Comparison of ENCODE assay signal across 9 cellular contexts in the genomic region with DNA sequence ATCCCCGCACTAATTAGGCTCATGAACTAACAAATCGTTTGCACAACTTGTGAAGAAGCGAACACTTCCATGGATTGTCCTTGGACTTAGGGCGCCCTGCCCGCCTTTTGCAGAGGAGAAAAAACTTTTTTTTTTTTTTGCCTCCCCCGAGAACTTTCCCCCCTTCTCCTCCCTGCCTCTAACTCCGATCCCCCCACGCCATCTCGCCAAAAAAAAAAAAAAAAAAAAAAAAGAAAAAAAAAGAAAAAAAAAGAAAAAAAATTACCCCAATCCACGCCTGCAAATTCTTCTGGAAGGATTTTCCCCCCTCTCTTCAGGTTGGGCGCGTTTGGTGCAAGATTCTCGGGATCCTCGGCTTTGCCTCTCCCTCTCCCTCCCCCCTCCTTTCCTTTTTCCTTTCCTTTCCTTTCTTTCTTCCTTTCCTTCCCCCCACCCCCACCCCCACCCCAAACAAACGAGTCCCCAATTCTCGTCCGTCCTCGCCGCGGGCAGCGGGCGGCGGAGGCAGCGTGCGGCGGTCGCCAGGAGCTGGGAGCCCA. TPM values are rescaled to one million over a fixed set of nuclear protein-coding genes. Genes with fewer than 3 reads are reported as not detected.
DNase-seq lines count a peak whose midpoint lies in the region; ATAC-seq and TF ChIP-seq lines count a peak whose summit lies in the region.
"Had no signal": no experiment of that assay in that cellular context is flagged by ENCODE, and none has a peak within 500 bp of the region (broad histone marks: within the 10 kb centered on the region; RNA-seq: fewer than 3 reads in every experiment).

A gene (plus strand): TSS at position 41 of the 539 bp plus-strand sequence. CDS start 522 bp downstream, outside the sequence.

- peaks cover 52 to 84% (median 69%) of the 10 kb centered on the region in 3 donors for H3K27me3 Mint-ChIP-seq in naive B cell

- no peaks in the 10 kb centered on the region for H3K9me3 ChIP-seq in left ventricle myocardium inferior (replicated peaks)

- DNase-seq in left ventricle myocardium inferior (no peak), left ventricle myocardium superior (no peak), choroid plexus epithelial cell (ENCODE audit: low read depth) (no peak), naive B cell (no peak), 8988T (no peak), dedifferentiated amniotic fluid mesenchymal stem cell (ENCODE audit: extremely low spot score) (no peak)

- H3K27ac Mint-ChIP-seq in naive B cell, result peak within 1 kb of the TSS in 2 of 6 donors; percentile 59 to 69

- H3K27me3 ChIP-seq in left ventricle myocardium inferior (ENCODE audit: low read depth), result peaks cover 100% of the 10 kb centered on the region

- ATAC-seq in left ventricle myocardium superior (no peak), naive B cell (ENCODE audit: low read depth in 2 of 2) (no peak), HG02852 (IDR thresholded peaks at IDR 0.05; ENCODE audit: unreplicated experiment) (no peak)

- H3K27ac ChIP-seq in left ventricle myocardium inferior (replicated peaks) (no peak within 1 kb of the TSS), urinary bladder (ENCODE audit: low read depth) (no peak within 1 kb of the TSS)

- H3K4me1 ChIP-seq in left ventricle myocardium inferior (peaks cover 48% of the 10 kb centered on the region), urinary bladder (ENCODE audit: insufficient read depth) (peaks cover 2% of the 10 kb centered on the region)

- TF ChIP-seq CTCF in left ventricle myocardium inferior (IDR thresholded peaks at IDR 0.05; ENCODE audit: borderline replicate concordance) (no peak), choroid plexus epithelial cell (conservative IDR thresholded peaks at IDR 0.05; ENCODE audit: low read depth, low read length) (no peak)

- H3K4me1 Mint-ChIP-seq in naive B cell, result peaks cover 12 to 35% (median 15%) of the 10 kb centered on the region in 3 donors

- H3K4me3 Mint-ChIP-seq in naive B cell, result peak within 1 kb of the TSS; percentile 2 to 73 (median 48)

- no peaks in the 10 kb centered on the region for H3K36me3 Mint-ChIP-seq in naive B cell

- peaks cover 0 to 5% (median 0%) of the 10 kb centered on the region in 7 donors for H3K9me3 Mint-ChIP-seq in naive B cell

- intact Hi-C loops in left ventricle myocardium inferior (cut with micrococcal nuclease) (no loop called here), left ventricle myocardium superior (cut with micrococcal nuclease) (no loop called here)

- peak within 1 kb of the TSS; percentile 58 for H3K4me3 ChIP-seq in left ventricle myocardium inferior
- H3K4me3 ChIP-seq in choroid plexus epithelial cell (ENCODE audit: low read depth, low read length), result peak within 1 kb of the TSS; percentile 65
- peak within 1 kb of the TSS; percentile 33 for H3K4me3 ChIP-seq in urinary bladder (ENCODE audit: low read depth, low read length)

- no peaks in the 10 kb centered on the region for H3K36me3 ChIP-seq in left ventricle myocardium inferior
- no peaks in the 10 kb centered on the region for H3K36me3 ChIP-seq in urinary bladder (ENCODE audit: insufficient read depth)

- WGBS in urinary bladder, result 5% methylated on average over 27 of the region's 27 CpGs

RNA-seq across cellular contexts. Expression of the gene that starts here (rescaled TPM):
- 0.25 TPM for total RNA-seq in left ventricle myocardium inferior
- total RNA-seq in left ventricle myocardium superior, result 0.42 TPM
- not detected for polyA plus RNA-seq in naive B cell (ENCODE audit: low read depth in 6 of 6)
- total RNA-seq in urinary bladder, result 0.95 TPM
- 5.0 TPM for polyA plus RNA-seq in urinary bladder
- total RNA-seq: NCI-H460 had no signal
